ENCODE assay signal across 1 cellular context in genomic region chr13:107020393-107020792, GRCh38.
TF ChIP-seq lines count a peak whose summit lies in the region.

No MANE protein-coding gene starts in this region.

TF ChIP-seq in GM12878, 131 proteins besides CTCF, POLR2A, EP300 and RAD21 (continued from another document):
- TF ChIP-seq RELB (IDR thresholded peaks at IDR 0.05; ENCODE audit: low read depth) = 0 out of 2 replicates have a peak, but pooled peaks have one; percentile 26
TF ChIP-seq in GM12878: peak in this region for 2.
